25 cellular contexts compared by ENCODE assay signal in the genomic region with DNA sequence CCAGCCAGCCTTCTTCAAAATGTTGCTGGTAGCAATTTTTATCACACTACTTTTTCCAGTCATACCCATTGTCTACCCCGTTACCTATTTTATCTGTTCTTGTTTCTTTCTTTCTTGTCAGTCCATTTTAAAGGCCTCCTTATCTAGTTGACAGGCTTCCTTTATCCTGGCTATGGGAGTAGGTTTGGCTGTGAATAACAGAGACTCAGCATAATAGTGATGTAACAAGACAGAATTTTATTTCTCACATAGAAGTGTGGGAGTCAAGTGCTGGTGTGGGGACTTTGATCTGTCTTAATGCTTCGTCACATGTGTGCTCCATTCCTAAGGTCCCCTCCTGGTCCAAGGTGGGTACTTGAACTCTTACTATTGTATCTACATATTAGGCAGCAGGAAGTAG.
DNase-seq lines count a peak whose midpoint lies in the region; ATAC-seq, FAIRE-seq and TF ChIP-seq lines count a peak whose summit lies in the region.
"Had no signal": no experiment of that assay in that cellular context is flagged by ENCODE, and none has a peak within 500 bp of the region (broad histone marks: within the 10 kb centered on the region; RNA-seq: fewer than 3 reads in every experiment).

No MANE protein-coding gene starts in this region.

- no peaks in the 10 kb centered on the region for H3K27me3 Mint-ChIP-seq in activated CD8-positive, alpha-beta T cell treated with anti-CD3 and anti-CD28 coated beads for 36 hours
- H3K27me3 Mint-ChIP-seq in activated CD8-positive, alpha-beta T cell treated with anti-CD3 and anti-CD28 coated beads, Interleukin-2, amount 10 ng/mL, durations not matched to agents 7 days and 5 days (ENCODE audit: low read depth): no peaks in the 10 kb centered on the region
- no peaks in the 10 kb centered on the region for H3K27me3 Mint-ChIP-seq in GM23338 (ENCODE audit: insufficient read depth, low read depth, poor library complexity)
- H3K27me3 Mint-ChIP-seq in progenitor cell of endocrine pancreas: no peaks in the 10 kb centered on the region
- no peaks in the 10 kb centered on the region for H3K27me3 Mint-ChIP-seq in activated CD4-positive, alpha-beta T cell treated with anti-CD3 and anti-CD28 coated beads, Interleukin-2, amount 10 ng/mL, durations not matched to agents 7 days and 5 days
- H3K27me3 Mint-ChIP-seq: CD4-positive, alpha-beta memory T cell had no signal

- H3K9ac ChIP-seq in K562 (ENCODE audit: insufficient read depth in 1 of 2, low read depth in 2 of 2, low read length in 2 of 2): no peak overlapping the region
- H3K9ac ChIP-seq: BLaER1 treated with 17β-estradiol and CSF1 and Interleukin-3, amounts not matched to agents 10 nM and 100 nM had no signal

- no peaks in the 10 kb centered on the region for H3K79me2 ChIP-seq in GM23338 (replicated peaks; ENCODE audit: insufficient read depth)
- H3K79me2 ChIP-seq in K562 (ENCODE audit: control insufficient read depth, insufficient read depth, low read length): no peaks in the 10 kb centered on the region

- no peaks in the 10 kb centered on the region for H3K9me3 Mint-ChIP-seq in activated CD8-positive, alpha-beta T cell treated with anti-CD3 and anti-CD28 coated beads for 36 hours
- no peaks in the 10 kb centered on the region for H3K9me3 Mint-ChIP-seq in activated CD8-positive, alpha-beta T cell treated with anti-CD3 and anti-CD28 coated beads, Interleukin-2, amount 10 ng/mL, durations not matched to agents 7 days and 5 days (ENCODE audit: insufficient read depth)
- H3K9me3 Mint-ChIP-seq in GM23338 (no peaks in the 10 kb centered on the region), progenitor cell of endocrine pancreas (ENCODE audit: low read depth) (no peaks in the 10 kb centered on the region)
- peaks cover 2% of the 10 kb centered on the region for H3K9me3 Mint-ChIP-seq in activated CD4-positive, alpha-beta T cell treated with anti-CD3 and anti-CD28 coated beads, Interleukin-2, amount 10 ng/mL, durations not matched to agents 7 days and 5 days
- H3K9me3 Mint-ChIP-seq: CD14-positive monocyte; CD4-positive, alpha-beta memory T cell; HFFc6 had no signal

- no peaks in the 10 kb centered on the region for H3K27me3 ChIP-seq in GM23338 (ENCODE audit: insufficient read depth)
- no peaks in the 10 kb centered on the region for H3K27me3 ChIP-seq in K562 (ENCODE audit: control insufficient read depth in 2 of 2, insufficient read depth in 2 of 2, low read length in 2 of 2)
- H3K27me3 ChIP-seq: BE2C; BLaER1 treated with 17β-estradiol and CSF1 and Interleukin-3, amounts not matched to agents 10 nM and 100 nM had no signal

- H3K27ac Mint-ChIP-seq in activated CD8-positive, alpha-beta T cell treated with anti-CD3 and anti-CD28 coated beads for 36 hours: no peak overlapping the region
- H3K27ac Mint-ChIP-seq in activated CD8-positive, alpha-beta T cell treated with anti-CD3 and anti-CD28 coated beads, Interleukin-2, amount 10 ng/mL, durations not matched to agents 7 days and 5 days: no peak overlapping the region
- H3K27ac Mint-ChIP-seq in GM23338: peak overlapping the region; percentile 7; the same call in 1 of the 2 replicates
- H3K27ac Mint-ChIP-seq in progenitor cell of endocrine pancreas: peak overlapping the region; percentile 9
- H3K27ac Mint-ChIP-seq in activated CD4-positive, alpha-beta T cell treated with anti-CD3 and anti-CD28 coated beads, Interleukin-2, amount 10 ng/mL, durations not matched to agents 7 days and 5 days: no peak overlapping the region
- H3K27ac Mint-ChIP-seq: CD14-positive monocyte, HFFc6 had no signal

- H3K36me3 Mint-ChIP-seq in activated CD8-positive, alpha-beta T cell treated with anti-CD3 and anti-CD28 coated beads for 36 hours (ENCODE audit: low read depth): peaks cover 7% of the 10 kb centered on the region
- H3K36me3 Mint-ChIP-seq in activated CD8-positive, alpha-beta T cell treated with anti-CD3 and anti-CD28 coated beads, Interleukin-2, amount 10 ng/mL, durations not matched to agents 7 days and 5 days (ENCODE audit: low read depth): no peaks in the 10 kb centered on the region
- H3K36me3 Mint-ChIP-seq in GM23338 (ENCODE audit: low read depth) (no peaks in the 10 kb centered on the region), progenitor cell of endocrine pancreas (ENCODE audit: insufficient read depth) (peaks cover 1% of the 10 kb centered on the region)
- no peaks in the 10 kb centered on the region for H3K36me3 Mint-ChIP-seq in activated CD4-positive, alpha-beta T cell treated with anti-CD3 and anti-CD28 coated beads, Interleukin-2, amount 10 ng/mL, durations not matched to agents 7 days and 5 days (ENCODE audit: low read depth)

- H3K4me1 Mint-ChIP-seq in activated CD8-positive, alpha-beta T cell treated with anti-CD3 and anti-CD28 coated beads for 36 hours (ENCODE audit: low read depth): peaks cover 6% of the 10 kb centered on the region
- peaks cover 5% of the 10 kb centered on the region for H3K4me1 Mint-ChIP-seq in activated CD8-positive, alpha-beta T cell treated with anti-CD3 and anti-CD28 coated beads, Interleukin-2, amount 10 ng/mL, durations not matched to agents 7 days and 5 days (ENCODE audit: low read depth)
- H3K4me1 Mint-ChIP-seq in GM23338: peaks cover 37% of the 10 kb centered on the region
- peaks cover 2% of the 10 kb centered on the region for H3K4me1 Mint-ChIP-seq in progenitor cell of endocrine pancreas (ENCODE audit: low read depth)
- no peaks in the 10 kb centered on the region for H3K4me1 Mint-ChIP-seq in activated CD4-positive, alpha-beta T cell treated with anti-CD3 and anti-CD28 coated beads, Interleukin-2, amount 10 ng/mL, durations not matched to agents 7 days and 5 days

- TF ChIP-seq RAD21 in K562 (CRISPR knock-in tag; conservative IDR thresholded peaks at IDR 0.05 in 1 of 2, IDR thresholded peaks at IDR 0.05 in 1 of 2): no peak

- H4K20me1 ChIP-seq in GM23338 (replicated peaks; ENCODE audit: insufficient read depth): no peaks in the 10 kb centered on the region
- no peaks in the 10 kb centered on the region for H4K20me1 ChIP-seq in K562 (replicated peaks; ENCODE audit: control insufficient read depth, insufficient read depth, low read length)

- H3F3A ChIP-seq in GM23338 (replicated peaks; ENCODE audit: low read depth): no peaks in the 10 kb centered on the region

- no peak for DNase-seq in activated CD8-positive, alpha-beta T cell treated with anti-CD3 and anti-CD28 coated beads for 36 hours
- DNase-seq in activated CD8-positive, alpha-beta T cell treated with anti-CD3 and anti-CD28 coated beads, Interleukin-2, amount 10 ng/mL, durations not matched to agents 7 days and 5 days: no peak
- no peak for DNase-seq in GM23338 (ENCODE audit: low spot score)
- DNase-seq in K562 (ENCODE audit: extremely low read depth in 1 of 4, low spot score in 3 of 4): no peak
- no peak for DNase-seq in progenitor cell of endocrine pancreas (ENCODE audit: low spot score, unreplicated experiment)
- no peak for DNase-seq in SIG-M5 (lab: John Stamatoyannopoulos, UW)
- no peak for DNase-seq in epidermal melanocyte (ENCODE audit: insufficient read length, low spot score)
- DNase-seq in activated CD4-positive, alpha-beta T cell treated with anti-CD3 and anti-CD28 coated beads, Interleukin-2, amount 10 ng/mL, durations not matched to agents 7 days and 5 days: no peak
- DNase-seq: 8988T; ACHN; AML-193; BE2C; CD4-positive, alpha-beta memory T cell; DMS 273 treated with DMSO at 0.1 percent for 48 hours; DMS79; GF-D8; GOT3; HFFc6 had no signal

- TF ChIP-seq EP300 in K562 (IDR thresholded peaks at IDR 0.05; ENCODE audit: low read length): no peak

- TF ChIP-seq POLR2A in K562 (conservative IDR thresholded peaks at IDR 0.05): no peak

- no peak overlapping the region for H3K4me3 ChIP-seq in GM23338
- no peak overlapping the region for H3K4me3 ChIP-seq in K562
- H3K4me3 ChIP-seq: A549; BLaER1 treated with 17β-estradiol and CSF1 and Interleukin-3, amounts not matched to agents 10 nM and 100 nM; HAP-1 had no signal

- POLR2A ChIA-PET in activated CD8-positive, alpha-beta T cell treated with anti-CD3 and anti-CD28 coated beads for 36 hours (lab: Charles Lee): no interaction called here
- POLR2A ChIA-PET in activated CD8-positive, alpha-beta T cell treated with anti-CD3 and anti-CD28 coated beads, Interleukin-2, amount 10 ng/mL, durations not matched to agents 7 days and 5 days (lab: Charles Lee): no interaction called here
- POLR2A ChIA-PET in K562 (lab: Yijun Ruan, JAX): no interaction called here
- POLR2A ChIA-PET in activated CD4-positive, alpha-beta T cell treated with anti-CD3 and anti-CD28 coated beads, Interleukin-2, amount 10 ng/mL, durations not matched to agents 7 days and 5 days (lab: Charles Lee): no interaction called here

- H3K4me2 ChIP-seq in GM23338 (no peak overlapping the region), K562 (ENCODE audit: insufficient read depth, low read length) (no peak overlapping the region)
- H3K4me2 ChIP-seq: A549; BLaER1 treated with 17β-estradiol and CSF1 and Interleukin-3, amounts not matched to agents 10 nM and 100 nM had no signal

- ATAC-seq in activated CD8-positive, alpha-beta T cell treated with anti-CD3 and anti-CD28 coated beads for 36 hours: peak; percentile 37
- no peak for ATAC-seq in activated CD8-positive, alpha-beta T cell treated with anti-CD3 and anti-CD28 coated beads, Interleukin-2, amount 10 ng/mL, durations not matched to agents 7 days and 5 days
- no peak for ATAC-seq in GM23338
- ATAC-seq in K562: peak; percentile 23; the same call in 1 of the 3 replicates
- ATAC-seq: A549 had no signal

- H3K4me3 Mint-ChIP-seq in activated CD8-positive, alpha-beta T cell treated with anti-CD3 and anti-CD28 coated beads for 36 hours: no peak overlapping the region
- no peak overlapping the region for H3K4me3 Mint-ChIP-seq in activated CD8-positive, alpha-beta T cell treated with anti-CD3 and anti-CD28 coated beads, Interleukin-2, amount 10 ng/mL, durations not matched to agents 7 days and 5 days
- no peak overlapping the region for H3K4me3 Mint-ChIP-seq in GM23338
- no peak overlapping the region for H3K4me3 Mint-ChIP-seq in progenitor cell of endocrine pancreas (ENCODE audit: low read depth)
- no peak overlapping the region for H3K4me3 Mint-ChIP-seq in activated CD4-positive, alpha-beta T cell treated with anti-CD3 and anti-CD28 coated beads, Interleukin-2, amount 10 ng/mL, durations not matched to agents 7 days and 5 days
- H3K4me3 Mint-ChIP-seq: CD14-positive monocyte; CD4-positive, alpha-beta memory T cell; HFFc6 had no signal

- H3K36me3 ChIP-seq in GM23338 (ENCODE audit: insufficient read depth) (no peaks in the 10 kb centered on the region), K562 (ENCODE audit: control insufficient read depth, insufficient read depth, low read length) (no peaks in the 10 kb centered on the region)
- H3K36me3 ChIP-seq: BE2C, HAP-1 had no signal

- in situ Hi-C loops in K562 (cut with MboI): no loop called here

- H3K4me1 ChIP-seq in GM23338 (ENCODE audit: insufficient read depth) (peaks cover 29% of the 10 kb centered on the region), K562 (replicated peaks in 1 of 2; ENCODE audit: control insufficient read depth in 2 of 2, insufficient read depth in 2 of 2, low read length in 2 of 2) (no peaks in the 10 kb centered on the region)
- H3K4me1 ChIP-seq: A549, BE2C had no signal

- WGBS in K562 (ENCODE audit: insufficient coverage, low coverage, missing lambda C conversion rate): 58% methylated on average over 2 of the region's 2 CpGs

- no peak for FAIRE-seq in K562 (lab: Jason Lieb, UNC)
- FAIRE-seq: A549, GM12891, GM18507, H54 had no signal

- BruUV-seq in K562 (replicated peaks; lab: Mats Ljungman, UMichigan): no TSS peak

- H3K9me3 ChIP-seq in K562 (replicated peaks; ENCODE audit: control insufficient read depth, insufficient read depth, low read depth, low read length): no peaks in the 10 kb centered on the region
- H3K9me3 ChIP-seq: A549, BE2C, HAP-1 had no signal

- H3K27ac ChIP-seq in GM23338 (ENCODE audit: low read depth) (no peak overlapping the region), K562 (ENCODE audit: extremely low read depth, low read depth, low read length) (no peak overlapping the region)
- H3K27ac ChIP-seq: A549; BLaER1 treated with 17β-estradiol and CSF1 and Interleukin-3, amounts not matched to agents 10 nM and 100 nM had no signal

- no peaks in the 10 kb centered on the region for H3K9me1 ChIP-seq in K562 (ENCODE audit: control insufficient read depth, insufficient read depth, low read length)

- intact Hi-C loops in activated CD8-positive, alpha-beta T cell treated with anti-CD3 and anti-CD28 coated beads for 36 hours (cut with micrococcal nuclease): no loop called here
- intact Hi-C loops in K562 (cut with micrococcal nuclease): no loop called here

- CTCF ChIA-PET in activated CD8-positive, alpha-beta T cell treated with anti-CD3 and anti-CD28 coated beads for 36 hours (lab: Charles Lee): no interaction called here
- CTCF ChIA-PET in activated CD8-positive, alpha-beta T cell treated with anti-CD3 and anti-CD28 coated beads, Interleukin-2, amount 10 ng/mL, durations not matched to agents 7 days and 5 days (lab: Charles Lee): no interaction called here
- CTCF ChIA-PET in K562 (lab: Yijun Ruan, JAX; ENCODE audit: low intra/inter-chr PET ratio): interaction anchor here (0.6 kb wide), 1 partner anchor 198 kb away, joined by 4 read pairs; no protein-coding TSS in a partner anchor
- CTCF ChIA-PET in activated CD4-positive, alpha-beta T cell treated with anti-CD3 and anti-CD28 coated beads, Interleukin-2, amount 10 ng/mL, durations not matched to agents 7 days and 5 days (lab: Charles Lee): no interaction called here

- TF ChIP-seq CTCF in activated CD8-positive, alpha-beta T cell treated with anti-CD3 and anti-CD28 coated beads for 36 hours (IDR thresholded peaks at IDR 0.05): no peak
- no peak for TF ChIP-seq CTCF in GM23338 (conservative IDR thresholded peaks at IDR 0.05; ENCODE audit: low read depth in 2 of 2)
- TF ChIP-seq CTCF in K562 (IDR thresholded peaks at IDR 0.05 in 2 of 3, conservative IDR thresholded peaks at IDR 0.05 in 1 of 3; ENCODE audit: insufficient read depth in 2 of 3, low read depth in 1 of 3, low read length in 3 of 3): no peak
- no peak for TF ChIP-seq CTCF in progenitor cell of endocrine pancreas (IDR thresholded peaks at IDR 0.05; ENCODE audit: unreplicated experiment)

- H3K9me2 ChIP-seq in GM23338 (ENCODE audit: insufficient read depth): no peaks in the 10 kb centered on the region

- no peak overlapping the region for H2AFZ ChIP-seq in GM23338
- H2AFZ ChIP-seq in K562 (ENCODE audit: low read depth, low read length): no peak overlapping the region

Comparison
In these comparisons a context has a peak if more than half of its experiments do, and no peak if none do; other contexts are left out.
1. ATAC-seq: peak in activated CD8-positive, alpha-beta T cell treated with anti-CD3 and anti-CD28 coated beads for 36 hours (single experiment) and K562 (single experiment); none in activated CD8-positive, alpha-beta T cell treated with anti-CD3 and anti-CD28 coated beads, Interleukin-2, amount 10 ng/mL, durations not matched to agents 7 days and 5 days (single experiment) and GM23338 (single experiment).
2. H3K27ac Mint-ChIP-seq: peak in GM23338 (single experiment) and progenitor cell of endocrine pancreas (single experiment); none in activated CD8-positive, alpha-beta T cell treated with anti-CD3 and anti-CD28 coated beads for 36 hours (single experiment), activated CD8-positive, alpha-beta T cell treated with anti-CD3 and anti-CD28 coated beads, Interleukin-2, amount 10 ng/mL, durations not matched to agents 7 days and 5 days (single experiment) and activated CD4-positive, alpha-beta T cell treated with anti-CD3 and anti-CD28 coated beads, Interleukin-2, amount 10 ng/mL, durations not matched to agents 7 days and 5 days (single experiment).